In genomic region chr10:102758226-102758932, GRCh38 we compare ENCODE assay signal across 13 cellular contexts. TPM values are rescaled to one million over a fixed set of nuclear protein-coding genes. Genes with fewer than 3 reads are reported as not detected.
DNase-seq lines count a peak whose midpoint lies in the region; ATAC-seq, FAIRE-seq and TF ChIP-seq lines count a peak whose summit lies in the region.
"Had no signal": no experiment of that assay in that cellular context is flagged by ENCODE, and none has a peak within 500 bp of the region (broad histone marks: within the 10 kb centered on the region; RNA-seq: fewer than 3 reads in every experiment).

No MANE protein-coding gene starts in this region.

- peak overlapping the region; percentile 57 for H2BK120ac ChIP-seq in trophoblast cell (ENCODE audit: insufficient read depth, low read length, poor library complexity)

- H3K9ac ChIP-seq in HepG2 (ENCODE audit: insufficient read depth, low read depth, low read length) (no peak overlapping the region), trophoblast cell (ENCODE audit: low read length) (no peak overlapping the region)

- intact Hi-C loops in HepG2 (cut with micrococcal nuclease; ENCODE audit: unreplicated experiment) (no loop called here), right lobe of liver (cut with DNase I) (no loop called here), sciatic nerve (cut with DNase I) (loop anchor here (10.0 kb wide), 1 partner anchor 56 kb away; no protein-coding TSS in a partner anchor)

- no peaks in the 10 kb centered on the region for H3K27me3 Mint-ChIP-seq in effector memory CD8-positive, alpha-beta T cell

- H3K79me1 ChIP-seq in trophoblast cell (ENCODE audit: low read length), result peaks cover 16% of the 10 kb centered on the region

- peaks cover 24% of the 10 kb centered on the region for H3K4me1 ChIP-seq in HepG2 (ENCODE audit: insufficient read depth, low read length)
- peaks cover 0 to 32% (median 7%) of the 10 kb centered on the region in 4 donors for H3K4me1 ChIP-seq in right lobe of liver
- peaks cover 14 to 21% of the 10 kb centered on the region in 2 experiments for H3K4me1 ChIP-seq in trophoblast cell (ENCODE audit: control insufficient read depth in 1 of 2, insufficient read depth in 2 of 2, low read length in 2 of 2)

- in situ Hi-C loops in HepG2 (cut with HindIII; ENCODE audit: extremely low pct_ligation_motif_present, low pct_unique_long_range_greater_than_20kb), result no loop called here

- H3K4me2 ChIP-seq in HepG2 (ENCODE audit: low read depth, low read length) (no peak overlapping the region), trophoblast cell (ENCODE audit: low read length) (peak overlapping the region; percentile 26)

- TF ChIP-seq CTCF in HepG2 (CRISPR knock-in tag; IDR thresholded peaks at IDR 0.05) (no peak), right lobe of liver (IDR thresholded peaks at IDR 0.05) (no peak)

- H3K36me3 ChIP-seq in HepG2 (replicated peaks in 1 of 2; ENCODE audit: control insufficient read depth in 1 of 2, insufficient read depth in 2 of 2, low read length in 2 of 2), result no peaks in the 10 kb centered on the region
- H3K36me3 ChIP-seq in right lobe of liver, result no peaks in the 10 kb centered on the region
- H3K36me3 ChIP-seq in trophoblast cell (ENCODE audit: control insufficient read depth in 1 of 2, insufficient read depth in 2 of 2, low read length in 2 of 2), result peaks cover 2 to 4% of the 10 kb centered on the region in 2 experiments

- WGBS in HepG2 (ENCODE audit: low lambda C conversion rate), result 98% methylated on average over 9 of the region's 9 CpGs
- WGBS in right lobe of liver (ENCODE audit: insufficient coverage, low coverage, low lambda C conversion rate, missing lambda C conversion rate), result 72% methylated on average over 9 of the region's 9 CpGs
- WGBS in trophoblast cell (ENCODE audit: extremely low coverage, insufficient coverage, insufficient read length), result no CpG with 5 or more reads among the region's 9 CpGs

- no peak overlapping the region for H4K12ac ChIP-seq in trophoblast cell (ENCODE audit: low read depth, low read length)

- H3K14ac ChIP-seq in trophoblast cell (ENCODE audit: low read length), result no peak overlapping the region

- FAIRE-seq in HepG2 (lab: Jason Lieb, UNC), result no peak
- FAIRE-seq: bronchial epithelial cell had no signal

- peak overlapping the region; percentile 54 for H2BK12ac ChIP-seq in trophoblast cell (ENCODE audit: low read length)

- H3K27ac Mint-ChIP-seq in effector memory CD8-positive, alpha-beta T cell, result peak overlapping the region; percentile 33 to 44

- POLR2A ChIA-PET in HepG2 (lab: Yijun Ruan, JAX), result no interaction called here

- H3K27ac ChIP-seq in HepG2 (ENCODE audit: extremely low read length, insufficient read depth, low read length), result no peak overlapping the region
- H3K27ac ChIP-seq in right lobe of liver, result no peak overlapping the region
- peak overlapping the region; percentile 75 for H3K27ac ChIP-seq in trophoblast cell (ENCODE audit: low read depth, low read length)

- H3K27me3 ChIP-seq in HepG2 (ENCODE audit: control insufficient read depth in 1 of 2, insufficient read depth in 2 of 2, low read length in 2 of 2), result no peaks in the 10 kb centered on the region
- H3K27me3 ChIP-seq in right lobe of liver, result no peaks in the 10 kb centered on the region
- H3K27me3 ChIP-seq in trophoblast cell (ENCODE audit: insufficient read depth, low read length), result no peaks in the 10 kb centered on the region

- no peak for TF ChIP-seq RAD21 in HepG2 (CRISPR knock-in tag; IDR thresholded peaks at IDR 0.05)

- peaks cover 15% of the 10 kb centered on the region for H3K36me3 Mint-ChIP-seq in effector memory CD8-positive, alpha-beta T cell (ENCODE audit: insufficient read depth)

- H4K8ac ChIP-seq in trophoblast cell (ENCODE audit: low read depth, low read length), result no peak overlapping the region

- H3K9me3 Mint-ChIP-seq in effector memory CD8-positive, alpha-beta T cell, result no peaks in the 10 kb centered on the region

- H2BK5ac ChIP-seq in trophoblast cell (ENCODE audit: low read depth, low read length, poor library complexity), result peak overlapping the region; percentile 54

- no peak overlapping the region for H3K4ac ChIP-seq in trophoblast cell (ENCODE audit: low read depth, low read length)

- TF ChIP-seq POLR2A in HepG2 (IDR thresholded peaks at IDR 0.05; ENCODE audit: insufficient read depth in 1 of 2, low read depth in 2 of 2, low read length in 2 of 2) (no peak), right lobe of liver (IDR thresholded peaks at IDR 0.05) (no peak)

- TF ChIP-seq EP300 in HepG2 (IDR thresholded peaks at IDR 0.05; ENCODE audit: low read depth in 2 of 2, low read length in 2 of 2), result no peak
- no peak for TF ChIP-seq EP300 in HepG2 (CRISPR knock-in tag; IDR thresholded peaks at IDR 0.05; ENCODE audit: borderline replicate concordance)

- H2AFZ ChIP-seq in HepG2 (ENCODE audit: low read length) (no peak overlapping the region), trophoblast cell (ENCODE audit: insufficient read depth, low read length, poor library complexity) (no peak overlapping the region)

- no peak overlapping the region for H3K4me3 ChIP-seq in HepG2 (replicated peaks in 1 of 3; ENCODE audit: insufficient read depth in 1 of 3, low read depth in 2 of 3, low read length in 3 of 3)
- H3K4me3 ChIP-seq in right lobe of liver, result no peak overlapping the region
- H3K4me3 ChIP-seq in trophoblast cell (ENCODE audit: low read depth, low read length), result no peak overlapping the region

- peak overlapping the region; percentile 77 for H3K18ac ChIP-seq in trophoblast cell (ENCODE audit: low read length)

- H3K4me3 Mint-ChIP-seq in effector memory CD8-positive, alpha-beta T cell, result no peak overlapping the region

- H3K4me1 Mint-ChIP-seq in effector memory CD8-positive, alpha-beta T cell (ENCODE audit: low read depth in 2 of 2), result peaks cover 26 to 42% of the 10 kb centered on the region in 2 donors

- H4K20me1 ChIP-seq in HepG2 (ENCODE audit: insufficient read depth, low read length), result no peaks in the 10 kb centered on the region

- BruUV-seq in HepG2 (replicated peaks; lab: Mats Ljungman, UMichigan), result TSS peak; percentile 34

- no peaks in the 10 kb centered on the region for H3K9me3 ChIP-seq in HepG2 (ENCODE audit: low read length)
- no peaks in the 10 kb centered on the region for H3K9me3 ChIP-seq in right lobe of liver
- H3K9me3 ChIP-seq in trophoblast cell (ENCODE audit: insufficient read depth, low read depth, low read length), result no peaks in the 10 kb centered on the region

- H2AK5ac ChIP-seq in trophoblast cell (ENCODE audit: low read length), result no peak overlapping the region

- no peak overlapping the region for H3K23ac ChIP-seq in trophoblast cell (ENCODE audit: low read length)

- peaks cover 4% of the 10 kb centered on the region for H3K79me2 ChIP-seq in HepG2 (ENCODE audit: insufficient read depth, low read length)
- peaks cover 7% of the 10 kb centered on the region for H3K79me2 ChIP-seq in trophoblast cell (ENCODE audit: control insufficient read depth, insufficient read depth, low read length, poor library complexity)

- DNase-seq in HepG2 (ENCODE audit: low spot score) (no peak), right lobe of liver (no peak), trophoblast cell (no peak), HuH-7.5 (ENCODE audit: low spot score) (no peak), sciatic nerve (ENCODE audit: low spot score) (no peak), SIG-M5 treated with dmso at 0.1 percent for 504 hours (lab: John Stamatoyannopoulos, UW; ENCODE audit: unreplicated experiment) (no peak)
- DNase-seq in effector memory CD8-positive, alpha-beta T cell, result no peak
- DNase-seq: GDM1, NCI-H146, NCI-H82, SW 1271 had no signal

- ATAC-seq in HepG2 (no peak), right lobe of liver (no peak), sciatic nerve (no peak), HG03354 (IDR thresholded peaks at IDR 0.05; ENCODE audit: poor library complexity, severe bottlenecking, unreplicated experiment) (no peak)
- no peak for ATAC-seq in effector memory CD8-positive, alpha-beta T cell (replicated peaks)

- CTCF ChIA-PET in HepG2 (lab: Yijun Ruan, JAX; ENCODE audit: low intra/inter-chr PET ratio, low total read pairs), result no interaction called here

- peak overlapping the region; percentile 45 for H4K91ac ChIP-seq in trophoblast cell (ENCODE audit: low read depth, low read length)

RNA-seq across cellular contexts. Expression of gene WBP1L, which starts 14.6 kb away (rescaled TPM):
- total RNA-seq in HepG2 (2016; rRNA removed; fragmentation: Illumina TruSeq; extraction: Trizol) (8.3 and 11.6 TPM in 2 replicates), right lobe of liver (10 to 100 TPM; 24.1 to 58.4 (median 32.8) TPM), sciatic nerve (66.2 TPM)
- 4.0 and 4.2 TPM in 2 replicates for total RNA-seq in HepG2 (2016; cell fraction: cytosol; rRNA removed; fragmentation: Illumina TruSeq; extraction: Trizol; ENCODE audit: low read depth)
- total RNA-seq in HepG2 (2016; cell fraction: insoluble cytoplasmic fraction; rRNA removed; fragmentation: Illumina TruSeq; extraction: Trizol), result 8.5 and 10.6 TPM in 2 replicates
- 15.7 and 18.8 TPM in 2 replicates for total RNA-seq in HepG2 (2016; cell fraction: membrane; rRNA removed; fragmentation: Illumina TruSeq; extraction: Trizol)
- 6.4 and 7.2 TPM in 2 replicates for total RNA-seq in HepG2 (2016; cell fraction: nucleus; rRNA removed; fragmentation: Illumina TruSeq; extraction: Trizol)
- 12.3 and 14.9 TPM in 2 replicates for polyA plus RNA-seq in HepG2 (2011; rRNA removed)
- polyA plus RNA-seq in HepG2 (2011; cell fraction: cytosol; rRNA removed), result 18.7 and 19.4 TPM in 2 replicates
- 8.0 and 9.0 TPM in 2 replicates for polyA plus RNA-seq in HepG2 (2011; cell fraction: nucleus; rRNA removed)
- polyA plus RNA-seq in HepG2 (2012), result 11.9 and 14.7 TPM in 2 replicates
- 2.6 and 2.8 TPM in 2 replicates for polyA plus RNA-seq in HepG2 (2016; cell fraction: cytosol; fragmentation: Illumina TruSeq; extraction: Trizol; ENCODE audit: low read depth)
- polyA plus RNA-seq in HepG2 (2016; cell fraction: insoluble cytoplasmic fraction; fragmentation: Illumina TruSeq; extraction: Trizol; ENCODE audit: low read depth), result 10.0 and 11.7 TPM in 2 replicates
- polyA plus RNA-seq in HepG2 (2016; cell fraction: membrane; fragmentation: Illumina TruSeq; extraction: Trizol; ENCODE audit: low read depth), result 10.4 and 14.8 TPM in 2 replicates
- 9.0 and 9.1 TPM in 2 replicates for polyA plus RNA-seq in HepG2 (2016; cell fraction: nucleus; fragmentation: Illumina TruSeq; extraction: Trizol; ENCODE audit: insufficient read depth, low read depth)
- 33.2 and 39.2 TPM in 2 replicates for polyA minus RNA-seq in HepG2 (2011; rRNA and poly(A)+ RNA removed; ENCODE audit: low replicate concordance)
- 12.8 and 18.7 TPM in 2 replicates for polyA minus RNA-seq in HepG2 (2011; cell fraction: cytosol; rRNA and poly(A)+ RNA removed)
- 6.4 and 8.5 TPM in 2 replicates for polyA minus RNA-seq in HepG2 (2011; cell fraction: nucleus; rRNA and poly(A)+ RNA removed)
- 65.4 and 67.3 TPM in 2 replicates for polyA plus RNA-seq in trophoblast cell (2013)

RNA-seq across cellular contexts. Expression of gene SFXN2, which starts 43.9 kb away (rescaled TPM):
- total RNA-seq in HepG2 (2016; rRNA removed; fragmentation: Illumina TruSeq; extraction: Trizol), result 20.6 and 21.1 TPM in 2 replicates
- 3.3 and 5.4 TPM in 2 replicates for total RNA-seq in HepG2 (2016; cell fraction: cytosol; rRNA removed; fragmentation: Illumina TruSeq; extraction: Trizol; ENCODE audit: low read depth)
- total RNA-seq in HepG2 (2016; cell fraction: insoluble cytoplasmic fraction; rRNA removed; fragmentation: Illumina TruSeq; extraction: Trizol), result 20.6 and 21.4 TPM in 2 replicates
- total RNA-seq in HepG2 (2016; cell fraction: membrane; rRNA removed; fragmentation: Illumina TruSeq; extraction: Trizol), result 11.4 and 11.6 TPM in 2 replicates
- total RNA-seq in HepG2 (2016; cell fraction: nucleus; rRNA removed; fragmentation: Illumina TruSeq; extraction: Trizol), result 28.0 and 31.8 TPM in 2 replicates
- 12.8 and 13.2 TPM in 2 replicates for polyA plus RNA-seq in HepG2 (2011; rRNA removed)
- polyA plus RNA-seq in HepG2 (2011; cell fraction: cytosol; rRNA removed), result 5.4 and 6.9 TPM in 2 replicates
- 22.9 and 27.4 TPM in 2 replicates for polyA plus RNA-seq in HepG2 (2011; cell fraction: nucleus; rRNA removed)
- 3.6 and 9.3 TPM in 2 replicates for polyA plus RNA-seq in HepG2 (2012)
- 3.8 and 4.0 TPM in 2 replicates for polyA plus RNA-seq in HepG2 (2016; cell fraction: cytosol; fragmentation: Illumina TruSeq; extraction: Trizol; ENCODE audit: low read depth)
- 19.3 and 19.8 TPM in 2 replicates for polyA plus RNA-seq in HepG2 (2016; cell fraction: insoluble cytoplasmic fraction; fragmentation: Illumina TruSeq; extraction: Trizol; ENCODE audit: low read depth)
- 7.4 and 7.7 TPM in 2 replicates for polyA plus RNA-seq in HepG2 (2016; cell fraction: membrane; fragmentation: Illumina TruSeq; extraction: Trizol; ENCODE audit: low read depth)
- 35.9 and 39.3 TPM in 2 replicates for polyA plus RNA-seq in HepG2 (2016; cell fraction: nucleus; fragmentation: Illumina TruSeq; extraction: Trizol; ENCODE audit: insufficient read depth, low read depth)
- 40.1 and 60.7 TPM in 2 replicates for polyA minus RNA-seq in HepG2 (2011; rRNA and poly(A)+ RNA removed; ENCODE audit: low replicate concordance)
- polyA minus RNA-seq in HepG2 (2011; cell fraction: cytosol; rRNA and poly(A)+ RNA removed), result 4.2 and 4.6 TPM in 2 replicates
- 22.6 and 30.6 TPM in 2 replicates for polyA minus RNA-seq in HepG2 (2011; cell fraction: nucleus; rRNA and poly(A)+ RNA removed)
- total RNA-seq in right lobe of liver, result 10 to 100 TPM in 4 of 6 experiments, 1 to 10 TPM in 2; 7.1 to 29.7 (median 16.5) TPM
- polyA plus RNA-seq in trophoblast cell (2013), result 9.0 and 9.4 TPM in 2 replicates
- total RNA-seq in sciatic nerve, result 7.6 TPM

RNA-seq across cellular contexts. Expression of gene ARL3, which starts 44.2 kb away (rescaled TPM):
- total RNA-seq in HepG2 (2016; rRNA removed; fragmentation: Illumina TruSeq; extraction: Trizol), result 6.6 and 10.0 TPM in 2 replicates
- 2.5 and 2.7 TPM in 2 replicates for total RNA-seq in HepG2 (2016; cell fraction: cytosol; rRNA removed; fragmentation: Illumina TruSeq; extraction: Trizol; ENCODE audit: low read depth)
- total RNA-seq in HepG2 (2016; cell fraction: insoluble cytoplasmic fraction; rRNA removed; fragmentation: Illumina TruSeq; extraction: Trizol), result 6.6 and 10.2 TPM in 2 replicates
- 3.3 and 3.5 TPM in 2 replicates for total RNA-seq in HepG2 (2016; cell fraction: membrane; rRNA removed; fragmentation: Illumina TruSeq; extraction: Trizol)
- total RNA-seq in HepG2 (2016; cell fraction: nucleus; rRNA removed; fragmentation: Illumina TruSeq; extraction: Trizol), result 2.8 and 3.0 TPM in 2 replicates
- polyA plus RNA-seq in HepG2 (2011; rRNA removed), result 3.9 and 5.2 TPM in 2 replicates
- polyA plus RNA-seq in HepG2 (2011; cell fraction: cytosol; rRNA removed), result 2.9 and 3.4 TPM in 2 replicates
- polyA plus RNA-seq in HepG2 (2011; cell fraction: nucleus; rRNA removed), result 1.2 and 1.4 TPM in 2 replicates
- polyA plus RNA-seq in HepG2 (2012), result 5.8 TPM in 2 replicates
- polyA plus RNA-seq in HepG2 (2016; cell fraction: cytosol; fragmentation: Illumina TruSeq; extraction: Trizol; ENCODE audit: low read depth), result 3.3 and 3.9 TPM in 2 replicates
- polyA plus RNA-seq in HepG2 (2016; cell fraction: insoluble cytoplasmic fraction; fragmentation: Illumina TruSeq; extraction: Trizol; ENCODE audit: low read depth), result 10.6 and 12.6 TPM in 2 replicates
- polyA plus RNA-seq in HepG2 (2016; cell fraction: membrane; fragmentation: Illumina TruSeq; extraction: Trizol; ENCODE audit: low read depth), result 2.9 and 3.5 TPM in 2 replicates
- 4.1 and 5.5 TPM in 2 replicates for polyA plus RNA-seq in HepG2 (2016; cell fraction: nucleus; fragmentation: Illumina TruSeq; extraction: Trizol; ENCODE audit: insufficient read depth, low read depth)
- polyA minus RNA-seq in HepG2 (2011; rRNA and poly(A)+ RNA removed; ENCODE audit: low replicate concordance), result 0.94 and 3.1 TPM in 2 replicates
- polyA minus RNA-seq in HepG2 (2011; cell fraction: cytosol; rRNA and poly(A)+ RNA removed), result 1.3 and 1.5 TPM in 2 replicates
- polyA minus RNA-seq in HepG2 (2011; cell fraction: nucleus; rRNA and poly(A)+ RNA removed), result 1.4 and 1.7 TPM in 2 replicates
- total RNA-seq in right lobe of liver, result 1 to 10 TPM; 1.1 to 3.3 (median 2.3) TPM
- polyA plus RNA-seq in trophoblast cell (2013), result 16.3 and 18.0 TPM in 2 replicates
- 17.4 TPM for total RNA-seq in sciatic nerve
